1 cellular context compared by ENCODE assay signal in genomic region chr1:150322310-150322709, GRCh38.
TF ChIP-seq lines count a peak whose summit lies in the region.

No MANE protein-coding gene starts in this region.

TF ChIP-seq in liver, 16 proteins besides CTCF, POLR2A, EP300 and RAD21 (continued from another document):
- TF ChIP-seq REST (IDR thresholded peaks at IDR 0.05) = no peak
- no peak for TF ChIP-seq HNF4A (conservative IDR thresholded peaks at IDR 0.05)
- no peak for TF ChIP-seq RXRA (IDR thresholded peaks at IDR 0.05)
- TF ChIP-seq EGR1 (IDR thresholded peaks at IDR 0.05; ENCODE audit: low read depth in 2 of 2) = no peak
- TF ChIP-seq MAX (IDR thresholded peaks at IDR 0.05) = no peak
- no peak for TF ChIP-seq NR2F2 (IDR thresholded peaks at IDR 0.05)
- TF ChIP-seq SP1 (IDR thresholded peaks at IDR 0.05) = no peak
- no peak for TF ChIP-seq FOXA2 (IDR thresholded peaks at IDR 0.05)
- no peak for TF ChIP-seq ZBTB33 (IDR thresholded peaks at IDR 0.05)
- TF ChIP-seq FOXA1 (IDR thresholded peaks at IDR 0.05) = no peak
- no peak for TF ChIP-seq JUND (IDR thresholded peaks at IDR 0.05)
- no peak for TF ChIP-seq ATF3 (IDR thresholded peaks at IDR 0.05)
- no peak for TF ChIP-seq YY1 (IDR thresholded peaks at IDR 0.05)
- no peak for TF ChIP-seq HNF4G (IDR thresholded peaks at IDR 0.05)
- no peak for TF ChIP-seq GABPA (IDR thresholded peaks at IDR 0.05 in 1 of 2, conservative IDR thresholded peaks at IDR 0.05 in 1 of 2)
